ENCODE assay signal across 8 cellular contexts in the genomic region with DNA sequence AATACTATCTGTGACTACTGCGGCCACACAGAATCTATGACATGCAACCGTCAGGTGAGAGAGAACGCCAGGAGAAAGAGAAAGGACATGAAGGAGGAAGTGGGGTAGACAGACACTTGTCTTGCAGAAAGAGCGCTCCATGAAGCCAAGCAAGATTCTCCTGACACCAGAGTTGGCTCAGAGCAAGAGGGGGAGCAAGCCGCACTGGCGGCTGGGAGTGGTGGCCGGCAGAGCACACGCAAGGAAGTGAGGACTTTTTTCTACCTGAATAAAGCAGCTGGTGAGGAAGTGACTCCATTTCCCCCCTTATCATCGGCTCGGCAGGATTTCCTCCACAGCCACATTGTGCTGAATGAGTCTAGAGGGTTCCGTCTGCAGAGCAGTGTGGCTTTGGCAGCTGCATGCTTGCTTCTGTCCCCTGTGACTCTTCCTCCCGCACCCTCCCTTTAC.
DNase-seq lines count a peak whose midpoint lies in the region; ATAC-seq and FAIRE-seq lines count a peak whose summit lies in the region.

No MANE protein-coding gene starts in this region.

- no peaks in the 10 kb centered on the region for H3K9me3 ChIP-seq in ES-I3 (ENCODE audit: control insufficient read depth, insufficient read depth, low read length)
- no peaks in the 10 kb centered on the region; the same call in 1 of the 2 replicates for H3K9me3 ChIP-seq in iPS-20b (ENCODE audit: insufficient read depth, low read depth, low read length)

- H3K9ac ChIP-seq in ES-I3 (ENCODE audit: low read depth, low read length) (peak overlapping the region; percentile 52; the same call in 1 of the 2 replicates), iPS-20b (ENCODE audit: low read depth, low read length) (peak overlapping the region; percentile 72; the same call in 1 of the 2 replicates)

- H3K4me3 ChIP-seq in iPS-20b (ENCODE audit: low read length): peak overlapping the region; percentile 60; the same call in 1 of the 2 replicates

- FAIRE-seq in HTR-8/SVneo (lab: Jason Lieb, UNC): no peak

- H3K36me3 ChIP-seq in ES-I3 (ENCODE audit: insufficient read depth, low read length): no peaks in the 10 kb centered on the region
- H3K36me3 ChIP-seq in iPS-20b (ENCODE audit: insufficient read depth, low read depth, low read length): no peaks in the 10 kb centered on the region

- peak; percentile 27 for ATAC-seq in HG03097 (IDR thresholded peaks at IDR 0.05; ENCODE audit: low FRiP score, unreplicated experiment)

- peak; percentile 57 for DNase-seq in activated CD4-positive, alpha-beta T cell treated with anti-CD3 and anti-CD28 coated beads, Interleukin-2, amount 50 U/mL, for 1 hour
- DNase-seq in C1 segment of cervical spinal cord (lab: John Stamatoyannopoulos, UW) (no peak), HTR-8/SVneo (ENCODE audit: insufficient read length, low spot score) (no peak), NCI-H69 (lab: John Stamatoyannopoulos, UW) (no peak), SIG-M5 treated with dmso at 0.1 percent for 504 hours (lab: John Stamatoyannopoulos, UW; ENCODE audit: unreplicated experiment) (no peak)

- H3K4me1 ChIP-seq in ES-I3 (ENCODE audit: insufficient read depth, low read length): peaks cover 11% of the 10 kb centered on the region; the same call in 1 of the 2 replicates
- H3K4me1 ChIP-seq in iPS-20b (ENCODE audit: insufficient read depth, low read length): peaks cover 17% of the 10 kb centered on the region; the same call in 1 of the 2 replicates

- H3K27me3 ChIP-seq in iPS-20b (ENCODE audit: insufficient read depth, low read length): no peaks in the 10 kb centered on the region

- peak overlapping the region; percentile 59 for H3K27ac ChIP-seq in iPS-20b (ENCODE audit: low read length)
